ENCODE assay signal across 16 cellular contexts in the genomic region with DNA sequence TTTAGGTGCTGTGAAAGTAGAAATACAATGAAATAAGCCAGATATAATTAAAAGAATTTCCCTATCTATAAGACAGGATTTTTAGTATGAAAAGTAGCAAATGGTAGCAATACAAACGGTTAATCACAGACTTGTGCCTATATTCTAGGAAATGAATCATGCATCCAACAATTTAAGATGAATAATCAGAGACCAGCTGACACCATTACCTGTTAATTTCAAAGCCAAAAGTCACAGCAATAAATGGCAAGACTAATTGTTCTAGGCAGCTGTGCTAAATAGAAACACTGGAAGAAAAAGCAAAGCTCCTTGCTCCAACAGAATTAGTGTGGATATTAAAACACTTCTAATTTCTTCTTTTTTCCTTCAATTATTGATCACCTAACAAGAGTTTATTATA. TPM values are rescaled to one million over a fixed set of nuclear protein-coding genes. Genes with fewer than 3 reads are reported as not detected.
"Had no signal": no experiment of that assay in that cellular context is flagged by ENCODE, and none has a peak within 500 bp of the region (broad histone marks: within the 10 kb centered on the region; RNA-seq: fewer than 3 reads in every experiment).

No MANE protein-coding gene starts in this region.

- H3K36me3 ChIP-seq: uterus had no signal

- H3K4me1 Mint-ChIP-seq: brain, neural progenitor cell had no signal

- H3K27me3 Mint-ChIP-seq: activated CD4-positive, alpha-beta T cell treated with anti-CD3 and anti-CD28 coated beads, Interleukin-2, amount 10 ng/mL, durations not matched to agents 7 days and 5 days; brain had no signal

- ATAC-seq: heart right ventricle, WTC11 had no signal

- H3K4me3 ChIP-seq: dorsolateral prefrontal cortex, heart right ventricle, neural progenitor cell, right atrium auricular region, uterus had no signal

- H3K4me3 Mint-ChIP-seq: activated CD4-positive, alpha-beta T cell treated with anti-CD3 and anti-CD28 coated beads, Interleukin-2, amount 10 ng/mL, durations not matched to agents 7 days and 5 days; brain; neural progenitor cell; T-helper 1 cell treated with Interleukin-12 subunit alpha and Interleukin-12 subunit beta and Interleukin-4 antibody, amounts not matched to agents 30 μg/mL and 1 μg/mL, for 36 hours; WTC11 had no signal

- DNase-seq: activated CD4-positive, alpha-beta T cell treated with anti-CD3 and anti-CD28 coated beads, Interleukin-2, amount 10 ng/mL, durations not matched to agents 7 days and 5 days; amniotic stem cell; cerebellar nuclear complex; dorsolateral prefrontal cortex; heart right ventricle; islet precursor cell; small intestine; uterus had no signal

- H3K27me3 ChIP-seq: dorsolateral prefrontal cortex, heart right ventricle, neural progenitor cell, right atrium auricular region, uterus had no signal

- H3K27ac ChIP-seq: dorsolateral prefrontal cortex, heart right ventricle, neural progenitor cell, parathyroid adenoma, right atrium auricular region, uterus had no signal

- H3K27ac Mint-ChIP-seq: activated CD4-positive, alpha-beta T cell treated with anti-CD3 and anti-CD28 coated beads, Interleukin-2, amount 10 ng/mL, durations not matched to agents 7 days and 5 days; activated naive CD4-positive, alpha-beta T cell treated with anti-CD3 and anti-CD28 coated beads, Interleukin-2, amount 50 U/mL, for 72 hours; brain; neural progenitor cell; T-helper 1 cell treated with Interleukin-12 subunit alpha and Interleukin-12 subunit beta and Interleukin-4 antibody, amounts not matched to agents 30 μg/mL and 1 μg/mL, for 36 hours; WTC11 had no signal

- H3K4me1 ChIP-seq: heart right ventricle, neural progenitor cell, parathyroid adenoma, right atrium auricular region, uterus had no signal

RNA-seq across cellular contexts. Expression of a gene that starts 35.1 kb away (rescaled TPM):
- total RNA-seq: activated CD4-positive, alpha-beta T cell treated with anti-CD3 and anti-CD28 coated beads, Interleukin-2, amount 10 ng/mL, durations not matched to agents 7 days and 5 days; activated CD8-positive, alpha-beta memory T cell treated with anti-CD3 and anti-CD28 coated beads for 36 hours; activated naive CD4-positive, alpha-beta T cell treated with anti-CD3 and anti-CD28 coated beads, Interleukin-2, amount 50 U/mL, for 72 hours; WTC11 had no signal
